8 cellular contexts compared by ENCODE assay signal in the genomic region with DNA sequence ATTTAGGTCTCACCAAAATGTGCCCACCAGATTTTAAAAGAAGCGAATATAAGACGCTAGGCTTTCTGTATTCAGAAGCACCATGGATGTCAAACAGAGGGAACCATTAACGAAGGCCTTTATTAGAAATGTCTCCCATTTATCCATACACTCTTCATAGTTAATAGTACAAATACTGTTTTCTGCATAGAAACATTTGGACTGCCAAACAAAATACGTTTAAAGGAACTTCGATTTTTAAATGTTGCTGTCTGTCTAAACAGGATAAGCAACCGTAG. TPM values are rescaled to one million over a fixed set of nuclear protein-coding genes. Genes with fewer than 3 reads are reported as not detected.
A peak's percentile ranks its signal among the peaks of the same experiment; 100 is the strongest.
DNase-seq lines count a peak whose midpoint lies in the region; TF ChIP-seq lines count a peak whose summit lies in the region.

No MANE protein-coding gene starts in this region.

- WGBS in mesodermal cell (ENCODE audit: insufficient coverage in 2 of 2), 2 experiments: 0 to 6% methylated on average over 2 to 3 of the region's 6 CpGs

- no peaks in the 10 kb centered on the region for H3K36me3 ChIP-seq in mesodermal cell (ENCODE audit: control insufficient read depth, insufficient read depth, low read length)

- H3K4me1 ChIP-seq in mesodermal cell (ENCODE audit: control insufficient read depth, insufficient read depth, low read length, poor library complexity, severe bottlenecking): no peaks in the 10 kb centered on the region

- no peak for TF ChIP-seq CTCF in AG04449 (IDR thresholded peaks at IDR 0.05; ENCODE audit: insufficient read depth, low read length, missing control alignments)
- TF ChIP-seq CTCF in brain (conservative IDR thresholded peaks at IDR 0.05): no peak

- H3K27ac Mint-ChIP-seq in brain: peak overlapping the region; percentile 91 to 98 (median 95)

- DNase-seq in AG04449 (ENCODE audit: low read depth, low spot score) (no peak), HT-29 (ENCODE audit: low spot score) (peak; percentile 88), kidney glomerular epithelial cell (lab: John Stamatoyannopoulos, UW) (no peak), NCI-H748 treated with DMSO at 0.1 percent for 48 hours (lab: John Stamatoyannopoulos, UW) (no peak), NCI-H1436 (lab: John Stamatoyannopoulos, UW) (no peak)
- DNase-seq in activated CD8-positive, alpha-beta memory T cell treated with anti-CD3 and anti-CD28 coated beads, Interleukin-2, amount 50 U/mL, for 48 hours: no peak

- H3K4me3 ChIP-seq in AG04449 (ENCODE audit: low read depth, low read length) (peak overlapping the region; percentile 72), mesodermal cell (ENCODE audit: extremely low read depth, insufficient read depth, low read length, poor library complexity, severe bottlenecking) (peak overlapping the region; percentile 68)

- no peaks in the 10 kb centered on the region for H3K9me3 ChIP-seq in mesodermal cell (ENCODE audit: control insufficient read depth, low read length)

- H3K9me3 Mint-ChIP-seq in brain: no peaks in the 10 kb centered on the region

- H3K4me1 Mint-ChIP-seq in brain: peaks cover 45% of the 10 kb centered on the region

- peak overlapping the region; percentile 93 to 97 (median 94) for H3K4me3 Mint-ChIP-seq in brain

- no peaks in the 10 kb centered on the region for H3K36me3 Mint-ChIP-seq in brain

- peaks cover 18% of the 10 kb centered on the region for H3K27me3 Mint-ChIP-seq in brain

- POLR2A ChIA-PET in AG04449 (lab: Yijun Ruan, JAX): no interaction called here

- peak overlapping the region; percentile 97 for H3K27ac ChIP-seq in mesodermal cell (ENCODE audit: low read depth, low read length, severe bottlenecking)

- CTCF ChIA-PET in AG04449 (lab: Yijun Ruan, JAX): interaction anchor here (2.7 to 3.1 kb wide), 2 partner anchors 10 to 42 kb away, joined by 13 to 26 read pairs; no protein-coding TSS in a partner anchor

RNA-seq across cellular contexts. Expression of gene HFE, which starts 32.6 kb away (rescaled TPM):
- 7.3 and 8.7 TPM in 2 replicates for total RNA-seq in HT-29 (2014; rRNA removed; shearing (Covaris generic))
- 1.6 TPM for polyA plus RNA-seq in brain (ENCODE audit: insufficient read depth, low read depth, low replicate concordance)
- polyA plus RNA-seq in mesodermal cell (2013, experiment 1 of 2): 1.3 TPM
- 0.96 TPM for polyA plus RNA-seq in mesodermal cell (2013, experiment 2 of 2)
